ENCODE assay signal across 1 cellular context in genomic region chr3:168117853-168118313, GRCh38.
TF ChIP-seq lines count a peak whose summit lies in the region.

No MANE protein-coding gene starts in this region.

TF ChIP-seq in GM12878, 131 proteins besides CTCF, POLR2A, EP300 and RAD21 (continued from another document):
- no peak for TF ChIP-seq CEBPZ (IDR thresholded peaks at IDR 0.05; ENCODE audit: low read depth, low read length)
- TF ChIP-seq NFYA (IDR thresholded peaks at IDR 0.05; ENCODE audit: borderline replicate concordance, low read depth, low read length), result no peak
- no peak for TF ChIP-seq USF1 (IDR thresholded peaks at IDR 0.05; ENCODE audit: borderline replicate concordance, extremely low read length, insufficient read depth, low read depth, low read length)
TF ChIP-seq in GM12878: peak in this region for 1.
